In the genomic region with DNA sequence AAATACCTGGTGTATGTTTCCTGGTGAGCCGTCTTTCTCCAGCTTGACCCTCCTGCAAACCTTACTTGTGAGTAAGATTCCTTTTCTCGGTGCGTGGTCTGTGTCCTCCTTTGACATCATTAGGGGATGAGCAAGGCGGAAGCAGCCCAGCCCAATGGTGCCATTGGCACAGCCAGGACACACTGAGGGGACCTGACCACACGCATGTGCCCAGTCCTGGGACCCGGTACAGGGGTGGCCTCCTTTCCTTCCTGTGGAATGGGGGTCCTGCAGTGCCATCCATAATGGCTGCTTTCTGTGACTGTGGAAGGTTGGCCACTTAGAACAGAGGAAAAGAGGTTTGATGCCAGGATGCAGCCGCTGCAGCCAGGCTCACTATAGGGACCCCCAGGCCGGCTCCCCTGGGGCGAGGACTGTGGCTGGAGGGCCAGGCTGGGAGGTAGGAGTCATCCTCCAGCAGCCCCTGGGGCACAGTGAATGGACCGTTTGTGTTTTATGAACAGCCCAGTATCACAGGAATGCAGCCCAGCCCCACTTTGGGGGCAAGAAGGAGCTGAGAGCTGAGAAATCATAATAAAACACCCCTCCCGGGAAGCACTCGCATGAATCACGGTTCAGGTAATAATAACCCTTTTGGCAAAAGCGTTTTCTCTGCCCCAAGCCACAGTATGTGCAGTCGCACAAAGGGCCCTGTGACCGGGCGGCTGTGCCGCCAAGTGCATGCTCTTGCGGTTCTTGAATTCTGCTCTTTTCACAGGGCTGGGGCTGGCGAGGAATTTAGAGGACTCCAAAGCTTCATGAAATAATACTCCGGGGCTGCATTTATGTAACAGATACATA, we compare ENCODE assay signal across 1 cellular context.
TF ChIP-seq lines count a peak whose summit lies in the region.

No MANE protein-coding gene starts in this region.

TF ChIP-seq in HepG2, 621 proteins besides CTCF, POLR2A, EP300 and RAD21 (continued from another document):
- TF ChIP-seq, protein P1, sequence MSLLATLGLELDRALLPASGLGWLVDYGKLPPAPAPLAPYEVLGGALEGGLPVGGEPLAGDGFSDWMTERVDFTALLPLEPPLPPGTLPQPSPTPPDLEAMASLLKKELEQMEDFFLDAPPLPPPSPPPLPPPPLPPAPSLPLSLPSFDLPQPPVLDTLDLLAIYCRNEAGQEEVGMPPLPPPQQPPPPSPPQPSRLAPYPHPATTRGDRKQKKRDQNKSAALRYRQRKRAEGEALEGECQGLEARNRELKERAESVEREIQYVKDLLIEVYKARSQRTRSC (CRISPR knock-in tag; IDR thresholded peaks at IDR 0.05; ENCODE audit: low read depth), result no peak
